Comparison of ENCODE assay signal across 1 cellular context in genomic region chr1:201153474-201154388, GRCh38.
TF ChIP-seq lines count a peak whose summit lies in the region.

No MANE protein-coding gene starts in this region.

TF ChIP-seq in K562, 482 proteins besides CTCF, POLR2A, EP300 and RAD21 (continued from another document and continues in another):
- TF ChIP-seq, protein P1, sequence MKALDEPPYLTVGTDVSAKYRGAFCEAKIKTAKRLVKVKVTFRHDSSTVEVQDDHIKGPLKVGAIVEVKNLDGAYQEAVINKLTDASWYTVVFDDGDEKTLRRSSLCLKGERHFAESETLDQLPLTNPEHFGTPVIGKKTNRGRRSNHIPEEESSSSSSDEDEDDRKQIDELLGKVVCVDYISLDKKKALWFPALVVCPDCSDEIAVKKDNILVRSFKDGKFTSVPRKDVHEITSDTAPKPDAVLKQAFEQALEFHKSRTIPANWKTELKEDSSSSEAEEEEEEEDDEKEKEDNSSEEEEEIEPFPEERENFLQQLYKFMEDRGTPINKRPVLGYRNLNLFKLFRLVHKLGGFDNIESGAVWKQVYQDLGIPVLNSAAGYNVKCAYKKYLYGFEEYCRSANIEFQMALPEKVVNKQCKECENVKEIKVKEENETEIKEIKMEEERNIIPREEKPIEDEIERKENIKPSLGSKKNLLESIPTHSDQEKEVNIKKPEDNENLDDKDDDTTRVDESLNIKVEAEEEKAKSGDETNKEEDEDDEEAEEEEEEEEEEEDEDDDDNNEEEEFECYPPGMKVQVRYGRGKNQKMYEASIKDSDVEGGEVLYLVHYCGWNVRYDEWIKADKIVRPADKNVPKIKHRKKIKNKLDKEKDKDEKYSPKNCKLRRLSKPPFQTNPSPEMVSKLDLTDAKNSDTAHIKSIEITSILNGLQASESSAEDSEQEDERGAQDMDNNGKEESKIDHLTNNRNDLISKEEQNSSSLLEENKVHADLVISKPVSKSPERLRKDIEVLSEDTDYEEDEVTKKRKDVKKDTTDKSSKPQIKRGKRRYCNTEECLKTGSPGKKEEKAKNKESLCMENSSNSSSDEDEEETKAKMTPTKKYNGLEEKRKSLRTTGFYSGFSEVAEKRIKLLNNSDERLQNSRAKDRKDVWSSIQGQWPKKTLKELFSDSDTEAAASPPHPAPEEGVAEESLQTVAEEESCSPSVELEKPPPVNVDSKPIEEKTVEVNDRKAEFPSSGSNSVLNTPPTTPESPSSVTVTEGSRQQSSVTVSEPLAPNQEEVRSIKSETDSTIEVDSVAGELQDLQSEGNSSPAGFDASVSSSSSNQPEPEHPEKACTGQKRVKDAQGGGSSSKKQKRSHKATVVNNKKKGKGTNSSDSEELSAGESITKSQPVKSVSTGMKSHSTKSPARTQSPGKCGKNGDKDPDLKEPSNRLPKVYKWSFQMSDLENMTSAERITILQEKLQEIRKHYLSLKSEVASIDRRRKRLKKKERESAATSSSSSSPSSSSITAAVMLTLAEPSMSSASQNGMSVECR (CRISPR knock-in tag; IDR thresholded peaks at IDR 0.05) = no peak
- TF ChIP-seq CBFA2T2 (conservative IDR thresholded peaks at IDR 0.05) = peak; percentile 96
- peak; percentile 44; the same call in 1 of the 2 replicates for TF ChIP-seq GABPA (tag; conservative IDR thresholded peaks at IDR 0.05; ENCODE audit: low read depth)
- TF ChIP-seq ZNF77 (CRISPR knock-in tag; IDR thresholded peaks at IDR 0.05) = no peak
- TF ChIP-seq ZBTB12 (CRISPR knock-in tag; IDR thresholded peaks at IDR 0.05) = no peak
- TF ChIP-seq ZNF384 (IDR thresholded peaks at IDR 0.05; ENCODE audit: low read depth, low read length) = no peak
- no peak for TF ChIP-seq FOS (IDR thresholded peaks at IDR 0.05; ENCODE audit: extremely low read depth, insufficient read length)
- TF ChIP-seq TEAD4 (IDR thresholded peaks at IDR 0.05; ENCODE audit: low read length) = peak; percentile 97
- TF ChIP-seq TEAD4 (CRISPR knock-in tag; IDR thresholded peaks at IDR 0.05; ENCODE audit: borderline replicate concordance) = no peak
- no peak for TF ChIP-seq TEAD2 (tag; IDR thresholded peaks at IDR 0.05)
- 0 out of 2 replicates have a peak, but pooled peaks have one; percentile 12 for TF ChIP-seq SUPT5H (IDR thresholded peaks at IDR 0.05)
- TF ChIP-seq MCM5 (IDR thresholded peaks at IDR 0.05; ENCODE audit: low read depth) = no peak
- no peak for TF ChIP-seq SMAD3 (CRISPR knock-in tag; conservative IDR thresholded peaks at IDR 0.05)
- TF ChIP-seq, protein P2, sequence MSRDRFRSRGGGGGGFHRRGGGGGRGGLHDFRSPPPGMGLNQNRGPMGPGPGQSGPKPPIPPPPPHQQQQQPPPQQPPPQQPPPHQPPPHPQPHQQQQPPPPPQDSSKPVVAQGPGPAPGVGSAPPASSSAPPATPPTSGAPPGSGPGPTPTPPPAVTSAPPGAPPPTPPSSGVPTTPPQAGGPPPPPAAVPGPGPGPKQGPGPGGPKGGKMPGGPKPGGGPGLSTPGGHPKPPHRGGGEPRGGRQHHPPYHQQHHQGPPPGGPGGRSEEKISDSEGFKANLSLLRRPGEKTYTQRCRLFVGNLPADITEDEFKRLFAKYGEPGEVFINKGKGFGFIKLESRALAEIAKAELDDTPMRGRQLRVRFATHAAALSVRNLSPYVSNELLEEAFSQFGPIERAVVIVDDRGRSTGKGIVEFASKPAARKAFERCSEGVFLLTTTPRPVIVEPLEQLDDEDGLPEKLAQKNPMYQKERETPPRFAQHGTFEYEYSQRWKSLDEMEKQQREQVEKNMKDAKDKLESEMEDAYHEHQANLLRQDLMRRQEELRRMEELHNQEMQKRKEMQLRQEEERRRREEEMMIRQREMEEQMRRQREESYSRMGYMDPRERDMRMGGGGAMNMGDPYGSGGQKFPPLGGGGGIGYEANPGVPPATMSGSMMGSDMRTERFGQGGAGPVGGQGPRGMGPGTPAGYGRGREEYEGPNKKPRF (IDR thresholded peaks at IDR 0.05; ENCODE audit: low read depth, low read length) = no peak
- TF ChIP-seq CHD4 (IDR thresholded peaks at IDR 0.05; ENCODE audit: insufficient read depth, insufficient replicate concordance, low read depth, low read length, poor library complexity, severe bottlenecking) = no peak
- 0 out of 2 replicates have a peak, but pooled peaks have one; percentile 43 for TF ChIP-seq ZNF766 (CRISPR knock-in tag; conservative IDR thresholded peaks at IDR 0.05)
- no peak for TF ChIP-seq ELK3 (CRISPR knock-in tag; IDR thresholded peaks at IDR 0.05)
- TF ChIP-seq ZNF165 (CRISPR knock-in tag; IDR thresholded peaks at IDR 0.05; ENCODE audit: borderline replicate concordance) = no peak
- TF ChIP-seq PTTG1 (tag; IDR thresholded peaks at IDR 0.05; ENCODE audit: low read depth) = no peak
- TF ChIP-seq MAFF (IDR thresholded peaks at IDR 0.05; ENCODE audit: low read length) = no peak
- peak; percentile 14; the same call in 1 of the 2 replicates for TF ChIP-seq NFRKB (IDR thresholded peaks at IDR 0.05; ENCODE audit: low read depth)
- 0 out of 2 replicates have a peak, but pooled peaks have one; percentile 23 for TF ChIP-seq GATAD2B (IDR thresholded peaks at IDR 0.05; ENCODE audit: borderline replicate concordance)
- peak; percentile 42 for TF ChIP-seq EP400 (IDR thresholded peaks at IDR 0.05)
- TF ChIP-seq, protein P3, sequence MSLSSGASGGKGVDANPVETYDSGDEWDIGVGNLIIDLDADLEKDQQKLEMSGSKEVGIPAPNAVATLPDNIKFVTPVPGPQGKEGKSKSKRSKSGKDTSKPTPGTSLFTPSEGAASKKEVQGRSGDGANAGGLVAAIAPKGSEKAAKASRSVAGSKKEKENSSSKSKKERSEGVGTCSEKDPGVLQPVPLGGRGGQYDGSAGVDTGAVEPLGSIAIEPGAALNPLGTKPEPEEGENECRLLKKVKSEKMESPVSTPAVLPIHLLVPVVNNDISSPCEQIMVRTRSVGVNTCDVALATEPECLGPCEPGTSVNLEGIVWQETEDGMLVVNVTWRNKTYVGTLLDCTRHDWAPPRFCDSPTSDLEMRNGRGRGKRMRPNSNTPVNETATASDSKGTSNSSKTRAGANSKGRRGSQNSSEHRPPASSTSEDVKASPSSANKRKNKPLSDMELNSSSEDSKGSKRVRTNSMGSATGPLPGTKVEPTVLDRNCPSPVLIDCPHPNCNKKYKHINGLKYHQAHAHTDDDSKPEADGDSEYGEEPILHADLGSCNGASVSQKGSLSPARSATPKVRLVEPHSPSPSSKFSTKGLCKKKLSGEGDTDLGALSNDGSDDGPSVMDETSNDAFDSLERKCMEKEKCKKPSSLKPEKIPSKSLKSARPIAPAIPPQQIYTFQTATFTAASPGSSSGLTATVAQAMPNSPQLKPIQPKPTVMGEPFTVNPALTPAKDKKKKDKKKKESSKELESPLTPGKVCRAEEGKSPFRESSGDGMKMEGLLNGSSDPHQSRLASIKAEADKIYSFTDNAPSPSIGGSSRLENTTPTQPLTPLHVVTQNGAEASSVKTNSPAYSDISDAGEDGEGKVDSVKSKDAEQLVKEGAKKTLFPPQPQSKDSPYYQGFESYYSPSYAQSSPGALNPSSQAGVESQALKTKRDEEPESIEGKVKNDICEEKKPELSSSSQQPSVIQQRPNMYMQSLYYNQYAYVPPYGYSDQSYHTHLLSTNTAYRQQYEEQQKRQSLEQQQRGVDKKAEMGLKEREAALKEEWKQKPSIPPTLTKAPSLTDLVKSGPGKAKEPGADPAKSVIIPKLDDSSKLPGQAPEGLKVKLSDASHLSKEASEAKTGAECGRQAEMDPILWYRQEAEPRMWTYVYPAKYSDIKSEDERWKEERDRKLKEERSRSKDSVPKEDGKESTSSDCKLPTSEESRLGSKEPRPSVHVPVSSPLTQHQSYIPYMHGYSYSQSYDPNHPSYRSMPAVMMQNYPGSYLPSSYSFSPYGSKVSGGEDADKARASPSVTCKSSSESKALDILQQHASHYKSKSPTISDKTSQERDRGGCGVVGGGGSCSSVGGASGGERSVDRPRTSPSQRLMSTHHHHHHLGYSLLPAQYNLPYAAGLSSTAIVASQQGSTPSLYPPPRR (CRISPR knock-in tag; IDR thresholded peaks at IDR 0.05; ENCODE audit: borderline replicate concordance) = peak; percentile 66; the same call in 1 of the 2 replicates
- TF ChIP-seq, protein P4, sequence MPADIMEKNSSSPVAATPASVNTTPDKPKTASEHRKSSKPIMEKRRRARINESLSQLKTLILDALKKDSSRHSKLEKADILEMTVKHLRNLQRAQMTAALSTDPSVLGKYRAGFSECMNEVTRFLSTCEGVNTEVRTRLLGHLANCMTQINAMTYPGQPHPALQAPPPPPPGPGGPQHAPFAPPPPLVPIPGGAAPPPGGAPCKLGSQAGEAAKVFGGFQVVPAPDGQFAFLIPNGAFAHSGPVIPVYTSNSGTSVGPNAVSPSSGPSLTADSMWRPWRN (IDR thresholded peaks at IDR 0.05; ENCODE audit: low read depth) = no peak
- no peak for TF ChIP-seq MEF2D (tag; conservative IDR thresholded peaks at IDR 0.05; ENCODE audit: low read depth)
- no peak for TF ChIP-seq BCL6 (CRISPR knock-in tag; IDR thresholded peaks at IDR 0.05)
- no peak for TF ChIP-seq PHB (CRISPR knock-in tag; IDR thresholded peaks at IDR 0.05)
- TF ChIP-seq, protein P5, sequence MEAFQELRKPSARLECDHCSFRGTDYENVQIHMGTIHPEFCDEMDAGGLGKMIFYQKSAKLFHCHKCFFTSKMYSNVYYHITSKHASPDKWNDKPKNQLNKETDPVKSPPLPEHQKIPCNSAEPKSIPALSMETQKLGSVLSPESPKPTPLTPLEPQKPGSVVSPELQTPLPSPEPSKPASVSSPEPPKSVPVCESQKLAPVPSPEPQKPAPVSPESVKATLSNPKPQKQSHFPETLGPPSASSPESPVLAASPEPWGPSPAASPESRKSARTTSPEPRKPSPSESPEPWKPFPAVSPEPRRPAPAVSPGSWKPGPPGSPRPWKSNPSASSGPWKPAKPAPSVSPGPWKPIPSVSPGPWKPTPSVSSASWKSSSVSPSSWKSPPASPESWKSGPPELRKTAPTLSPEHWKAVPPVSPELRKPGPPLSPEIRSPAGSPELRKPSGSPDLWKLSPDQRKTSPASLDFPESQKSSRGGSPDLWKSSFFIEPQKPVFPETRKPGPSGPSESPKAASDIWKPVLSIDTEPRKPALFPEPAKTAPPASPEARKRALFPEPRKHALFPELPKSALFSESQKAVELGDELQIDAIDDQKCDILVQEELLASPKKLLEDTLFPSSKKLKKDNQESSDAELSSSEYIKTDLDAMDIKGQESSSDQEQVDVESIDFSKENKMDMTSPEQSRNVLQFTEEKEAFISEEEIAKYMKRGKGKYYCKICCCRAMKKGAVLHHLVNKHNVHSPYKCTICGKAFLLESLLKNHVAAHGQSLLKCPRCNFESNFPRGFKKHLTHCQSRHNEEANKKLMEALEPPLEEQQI (IDR thresholded peaks at IDR 0.05) = peak; percentile 61; the same call in 1 of the 2 replicates
- TF ChIP-seq KAT7 (CRISPR knock-in tag; IDR thresholded peaks at IDR 0.05; ENCODE audit: borderline replicate concordance) = peak; percentile 77; the same call in 1 of the 2 replicates
- no peak for TF ChIP-seq DIDO1 (tag; IDR thresholded peaks at IDR 0.05; ENCODE audit: low read depth)
- TF ChIP-seq FUS (optimal IDR thresholded peaks at IDR 0.05; ENCODE audit: low read depth, low read length) = no peak
- peak; percentile 30 for TF ChIP-seq ATF7 (IDR thresholded peaks at IDR 0.05)
- TF ChIP-seq GABPB2 (CRISPR knock-in tag; conservative IDR thresholded peaks at IDR 0.05) = no peak
- no peak for TF ChIP-seq FIP1L1 (IDR thresholded peaks at IDR 0.05; ENCODE audit: low read depth, low read length, poor library complexity, severe bottlenecking)
- no peak for TF ChIP-seq ZNF23 (CRISPR knock-in tag; IDR thresholded peaks at IDR 0.05)
- TF ChIP-seq ZNF224 (CRISPR knock-in tag; IDR thresholded peaks at IDR 0.05) = no peak
- no peak for TF ChIP-seq MCM7 (IDR thresholded peaks at IDR 0.05)
- TF ChIP-seq NCOA2 (IDR thresholded peaks at IDR 0.05; ENCODE audit: partially characterized antibody in 2 of 2) = no peak
- TF ChIP-seq, protein P6, sequence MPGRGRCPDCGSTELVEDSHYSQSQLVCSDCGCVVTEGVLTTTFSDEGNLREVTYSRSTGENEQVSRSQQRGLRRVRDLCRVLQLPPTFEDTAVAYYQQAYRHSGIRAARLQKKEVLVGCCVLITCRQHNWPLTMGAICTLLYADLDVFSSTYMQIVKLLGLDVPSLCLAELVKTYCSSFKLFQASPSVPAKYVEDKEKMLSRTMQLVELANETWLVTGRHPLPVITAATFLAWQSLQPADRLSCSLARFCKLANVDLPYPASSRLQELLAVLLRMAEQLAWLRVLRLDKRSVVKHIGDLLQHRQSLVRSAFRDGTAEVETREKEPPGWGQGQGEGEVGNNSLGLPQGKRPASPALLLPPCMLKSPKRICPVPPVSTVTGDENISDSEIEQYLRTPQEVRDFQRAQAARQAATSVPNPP (IDR thresholded peaks at IDR 0.05; ENCODE audit: borderline replicate concordance, insufficient read depth, insufficient read length) = no peak
- no peak for TF ChIP-seq PCBP2 (IDR thresholded peaks at IDR 0.05; ENCODE audit: low read depth, low read length, poor library complexity, severe bottlenecking)
- no peak for TF ChIP-seq TAF15 (IDR thresholded peaks at IDR 0.05; ENCODE audit: low read depth, low read length)
